Comparison of ENCODE assay signal across 3 cellular contexts in genomic region chr4:130309221-130309620, GRCh38.
"Had no signal": no experiment of that assay in that cellular context is flagged by ENCODE, and none has a peak within 500 bp of the region (broad histone marks: within the 10 kb centered on the region; RNA-seq: fewer than 3 reads in every experiment).

No MANE protein-coding gene starts in this region.

- H3K4me3 ChIP-seq: GM12878 had no signal

- ATAC-seq: GM12878 had no signal

- DNase-seq: GDM1, GF-D8 had no signal
